Comparison of ENCODE assay signal across 10 cellular contexts in the genomic region with DNA sequence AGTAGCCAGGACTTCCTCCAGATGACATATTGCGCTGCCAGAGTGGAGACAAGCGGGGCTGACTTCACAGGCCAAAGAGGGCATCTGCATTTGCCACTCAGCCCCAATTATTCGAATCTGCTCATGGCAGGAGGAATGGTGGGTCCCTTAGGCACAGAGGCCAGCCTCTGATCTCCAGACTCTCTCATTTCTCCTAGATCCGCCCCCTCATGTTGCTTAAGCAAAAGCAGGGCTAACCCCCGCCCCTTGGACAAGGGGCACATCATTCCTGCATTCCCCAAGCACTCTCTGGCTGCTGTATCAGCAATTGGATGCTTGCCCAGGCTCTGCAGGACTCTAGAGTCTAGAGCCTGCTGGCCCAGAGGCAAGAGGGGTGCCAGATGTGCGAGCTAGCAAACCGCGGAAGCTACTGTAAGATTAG.
A peak's percentile ranks its signal among the peaks of the same experiment; 100 is the strongest.
DNase-seq lines count a peak whose midpoint lies in the region; ATAC-seq and TF ChIP-seq lines count a peak whose summit lies in the region.
"Had no signal": no experiment of that assay in that cellular context is flagged by ENCODE, and none has a peak within 500 bp of the region (broad histone marks: within the 10 kb centered on the region; RNA-seq: fewer than 3 reads in every experiment).

No MANE protein-coding gene starts in this region.

- no peaks in the 10 kb centered on the region for H3K36me3 Mint-ChIP-seq in neural progenitor cell
- no peaks in the 10 kb centered on the region for H3K36me3 Mint-ChIP-seq in glutamatergic neuron (ENCODE audit: unreplicated experiment)
- H3K36me3 Mint-ChIP-seq in endothelial cell (ENCODE audit: low read depth, unreplicated experiment): no peaks in the 10 kb centered on the region

- H3K27me3 Mint-ChIP-seq in neural progenitor cell (ENCODE audit: insufficient read depth, low read depth) (peaks cover 4% of the 10 kb centered on the region), glutamatergic neuron (ENCODE audit: unreplicated experiment) (no peaks in the 10 kb centered on the region), endothelial cell (ENCODE audit: unreplicated experiment) (no peaks in the 10 kb centered on the region)

- H2AFZ ChIP-seq in neural progenitor cell (replicated peaks): no peak overlapping the region

- peak; percentile 90 for DNase-seq in AG20443 (ENCODE audit: low spot score)
- peak; percentile 80 for DNase-seq in NCI-H2107 treated with DMSO at 0.1 percent for 48 hours (lab: John Stamatoyannopoulos, UW; ENCODE audit: unreplicated experiment)
- peak; percentile 50 for DNase-seq in ecto neural progenitor cell (ENCODE audit: low spot score)
- peak; percentile 28 for DNase-seq in neural progenitor cell (ENCODE audit: low spot score)
- DNase-seq in glutamatergic neuron: no peak
- DNase-seq in endothelial cell (ENCODE audit: low spot score): no peak
- no peak for DNase-seq in coronary artery (ENCODE audit: low spot score)
- DNase-seq: DND-41 had no signal

- H3K4me3 Mint-ChIP-seq in neural progenitor cell (no peak overlapping the region), glutamatergic neuron (ENCODE audit: unreplicated experiment) (no peak overlapping the region), endothelial cell (ENCODE audit: unreplicated experiment) (no peak overlapping the region)

- H3K27ac Mint-ChIP-seq in neural progenitor cell: peak overlapping the region; percentile 80
- H3K27ac Mint-ChIP-seq in glutamatergic neuron (ENCODE audit: unreplicated experiment): no peak overlapping the region
- no peak overlapping the region for H3K27ac Mint-ChIP-seq in endothelial cell (ENCODE audit: unreplicated experiment)
- H3K27ac Mint-ChIP-seq: activated T-helper 2 cell treated with anti-CD3 and anti-CD28 coated beads, Interferon-gamma antibody, Interleukin-2, Interleukin-4, amounts not matched to agents 10 μg/mL and 5 μg/mL and 100 μg/mL, durations not matched to agents 14 hours and 24 hours and 36 hours had no signal

- H3K9me3 Mint-ChIP-seq in neural progenitor cell (peaks cover 5% of the 10 kb centered on the region), glutamatergic neuron (ENCODE audit: unreplicated experiment) (no peaks in the 10 kb centered on the region), endothelial cell (ENCODE audit: unreplicated experiment) (no peaks in the 10 kb centered on the region)
- H3K9me3 Mint-ChIP-seq: activated T-helper 2 cell treated with anti-CD3 and anti-CD28 coated beads, Interferon-gamma antibody, Interleukin-2, Interleukin-4, amounts not matched to agents 10 μg/mL and 5 μg/mL and 100 μg/mL, durations not matched to agents 14 hours and 24 hours and 36 hours had no signal

- peaks cover 28% of the 10 kb centered on the region for H3K4me1 Mint-ChIP-seq in neural progenitor cell
- peaks cover 6% of the 10 kb centered on the region for H3K4me1 Mint-ChIP-seq in glutamatergic neuron (ENCODE audit: low read depth, unreplicated experiment)
- no peaks in the 10 kb centered on the region for H3K4me1 Mint-ChIP-seq in endothelial cell (ENCODE audit: unreplicated experiment)

- H3K9me3 ChIP-seq in neural progenitor cell (ENCODE audit: low read depth): no peaks in the 10 kb centered on the region

- H3K36me3 ChIP-seq in neural progenitor cell: no peaks in the 10 kb centered on the region

- H3K27me3 ChIP-seq in neural progenitor cell: no peaks in the 10 kb centered on the region

- H3K79me2 ChIP-seq in neural progenitor cell (ENCODE audit: low read depth): no peaks in the 10 kb centered on the region

- no peak for ATAC-seq in HG03432 (IDR thresholded peaks at IDR 0.05; ENCODE audit: unreplicated experiment)

- no peak overlapping the region for H3K9ac ChIP-seq in neural progenitor cell

- H3K4me2 ChIP-seq in neural progenitor cell: no peak overlapping the region

- H3K4me1 ChIP-seq in neural progenitor cell: no peaks in the 10 kb centered on the region

- H3K27ac ChIP-seq in neural progenitor cell: no peak overlapping the region
- H3K27ac ChIP-seq in coronary artery: no peak overlapping the region

- H3K4me3 ChIP-seq in neural progenitor cell: no peak overlapping the region
- no peak overlapping the region for H3K4me3 ChIP-seq in coronary artery

- H4K20me1 ChIP-seq in neural progenitor cell (ENCODE audit: low read depth): no peaks in the 10 kb centered on the region

- TF ChIP-seq CTCF in neural progenitor cell (IDR thresholded peaks at IDR 0.05): no peak
- no peak for TF ChIP-seq CTCF in glutamatergic neuron (IDR thresholded peaks at IDR 0.05; ENCODE audit: partially characterized antibody, unreplicated experiment)
- TF ChIP-seq CTCF in endothelial cell (IDR thresholded peaks at IDR 0.05; ENCODE audit: unreplicated experiment): no peak
- no peak for TF ChIP-seq CTCF in coronary artery (IDR thresholded peaks at IDR 0.05)

- no peaks in the 10 kb centered on the region for H3F3A ChIP-seq in neural progenitor cell (ENCODE audit: low read depth)

Comparison
In these comparisons a context has a peak if more than half of its experiments do, and no peak if none do; other contexts are left out.
1. DNase-seq: peak in AG20443 (single experiment), NCI-H2107 treated with DMSO at 0.1 percent for 48 hours (single experiment), ecto neural progenitor cell (single experiment) and neural progenitor cell (single experiment); none in glutamatergic neuron (single experiment), endothelial cell (single experiment) and coronary artery (single experiment).